ENCODE assay signal across 24 cellular contexts in genomic region chr6:93828553-93828952, GRCh38.
"Had no signal": no experiment of that assay in that cellular context is flagged by ENCODE, and none has a peak within 500 bp of the region (broad histone marks: within the 10 kb centered on the region; RNA-seq: fewer than 3 reads in every experiment).

No MANE protein-coding gene starts in this region.

- H3K9me3 ChIP-seq: ovary, right atrium auricular region, right lobe of liver, uterus had no signal

- H3K27ac Mint-ChIP-seq: mesothelial cell of epicardium; naive B cell; natural killer cell; nephron progenitor cell; neural progenitor cell; progenitor cell of endocrine pancreas; stimulated activated memory B cell treated with anti-CD40 and anti-IgM and Interleukin-4, amounts not matched to agents 10 μg/mL and 1 μg/mL and 100 μg/mL, for 72 hours; stimulated activated naive CD8-positive, alpha-beta T cell treated with anti-CD3 and anti-CD28 coated beads, Interleukin-15, amount 100 ng/mL, for 72 hours; type B pancreatic cell had no signal

- H3K9ac ChIP-seq: neural progenitor cell had no signal

- H3K4me1 Mint-ChIP-seq: naive B cell; natural killer cell; neural progenitor cell; stimulated activated memory B cell treated with anti-CD40 and anti-IgM and Interleukin-4, amounts not matched to agents 10 μg/mL and 1 μg/mL and 100 μg/mL, for 72 hours; stimulated activated naive CD8-positive, alpha-beta T cell treated with anti-CD3 and anti-CD28 coated beads, Interleukin-15, amount 100 ng/mL, for 72 hours had no signal

- H3K27ac ChIP-seq: left ventricle myocardium inferior, neural progenitor cell, ovary, right atrium auricular region, right lobe of liver, tibial nerve, uterus had no signal

- H3K36me3 Mint-ChIP-seq: mesothelial cell of epicardium; naive B cell; natural killer cell; stimulated activated memory B cell treated with anti-CD40 and anti-IgM and Interleukin-4, amounts not matched to agents 10 μg/mL and 1 μg/mL and 100 μg/mL, for 72 hours; type B pancreatic cell had no signal

- H3K4me3 ChIP-seq: left ventricle myocardium inferior, lung, neural progenitor cell, ovary, right atrium auricular region, right lobe of liver, smooth muscle cell, tibial nerve, uterus had no signal

- DNase-seq: islet precursor cell; left ventricle myocardium inferior; naive B cell; natural killer cell; nephron progenitor cell; ovary; right lobe of liver; stimulated activated CD4-positive, alpha-beta T cell treated with anti-CD3 and anti-CD28 coated beads, Interleukin-1b, Interleukin-23, amount 100 ng/mL, for 48 hours; stimulated activated CD4-positive, alpha-beta T cell treated with anti-CD3 and anti-CD28 coated beads, Interleukin-2, amount 100 ng/mL, for 48 hours; stimulated activated CD4-positive, alpha-beta T cell treated with anti-CD3 and anti-CD28 coated beads, Interleukin-4, amount 100 ng/mL, for 4 hours; stimulated activated CD8-positive, alpha-beta memory T cell treated with anti-CD3 and anti-CD28 coated beads, Interleukin-4, amount 100 ng/mL, for 48 hours; stimulated activated naive CD4-positive, alpha-beta T cell treated with Interleukin-2 at 50 U/mL for 16 hours; stimulated activated naive CD8-positive, alpha-beta T cell treated with anti-CD3 and anti-CD28 coated beads, Interleukin-15, amount 100 ng/mL, for 72 hours; substantia nigra; uterus had no signal

- H3K4me1 ChIP-seq: left ventricle myocardium inferior, right atrium auricular region, right lobe of liver, tibial nerve, uterus had no signal

- H3K9me3 Mint-ChIP-seq: mesothelial cell of epicardium, nephron progenitor cell, type B pancreatic cell had no signal

- ATAC-seq: natural killer cell; right lobe of liver; stimulated activated memory B cell treated with anti-CD40 and anti-IgM and Interleukin-4, amounts not matched to agents 10 μg/mL and 1 μg/mL and 100 μg/mL, for 72 hours; stimulated activated naive CD8-positive, alpha-beta T cell treated with anti-CD3 and anti-CD28 coated beads, Interleukin-15, amount 100 ng/mL, for 72 hours had no signal

- H3K4me3 Mint-ChIP-seq: mesothelial cell of epicardium; naive B cell; natural killer cell; nephron progenitor cell; neural progenitor cell; stimulated activated memory B cell treated with anti-CD40 and anti-IgM and Interleukin-4, amounts not matched to agents 10 μg/mL and 1 μg/mL and 100 μg/mL, for 72 hours; stimulated activated naive CD8-positive, alpha-beta T cell treated with anti-CD3 and anti-CD28 coated beads, Interleukin-15, amount 100 ng/mL, for 72 hours; type B pancreatic cell had no signal

- H3K36me3 ChIP-seq: left ventricle myocardium inferior, ovary, right atrium auricular region, right lobe of liver, tibial nerve, uterus had no signal

- H3K27me3 Mint-ChIP-seq: naive B cell; stimulated activated memory B cell treated with anti-CD40 and anti-IgM and Interleukin-4, amounts not matched to agents 10 μg/mL and 1 μg/mL and 100 μg/mL, for 72 hours; stimulated activated naive CD8-positive, alpha-beta T cell treated with anti-CD3 and anti-CD28 coated beads, Interleukin-15, amount 100 ng/mL, for 72 hours had no signal

- H3K27me3 ChIP-seq: neural progenitor cell, ovary, right atrium auricular region, right lobe of liver, tibial nerve, uterus had no signal
